ENCODE assay signal across 8 cellular contexts in genomic region chr6:133951881-133952814, GRCh38. TPM values are rescaled to one million over a fixed set of nuclear protein-coding genes. Genes with fewer than 3 reads are reported as not detected.
A peak's percentile ranks its signal among the peaks of the same experiment; 100 is the strongest.
DNase-seq lines count a peak whose midpoint lies in the region; ATAC-seq and TF ChIP-seq lines count a peak whose summit lies in the region.

No MANE protein-coding gene starts in this region.

- H3F3A ChIP-seq in DOHH2 (ENCODE audit: control insufficient read depth, insufficient read depth) = peaks cover 4% of the 10 kb centered on the region

- WGBS in HUES64 = under 1% methylated on average over 65 of the region's 65 CpGs

- peaks cover 41% of the 10 kb centered on the region for H3K79me2 ChIP-seq in DOHH2 (ENCODE audit: control insufficient read depth, low read length)

- peak; percentile 67 for DNase-seq in SHP77 treated with DMSO at 0.1 percent for 48 hours (lab: John Stamatoyannopoulos, UW)
- peak; percentile 79 for DNase-seq in germinal center (ENCODE audit: low spot score)
- DNase-seq in non-pigmented ciliary epithelial cell (ENCODE audit: low read depth) = peak; percentile 42
- DNase-seq in type B pancreatic cell (ENCODE audit: extremely low spot score, unreplicated experiment) = peak; percentile 76

- no peaks in the 10 kb centered on the region for H3K36me3 Mint-ChIP-seq in activated naive CD4-positive, alpha-beta T cell treated with anti-CD3 and anti-CD28 coated beads, Interleukin-2, amount 50 U/mL, for 24 hours
- no peaks in the 10 kb centered on the region for H3K36me3 Mint-ChIP-seq in type B pancreatic cell

- peaks cover 39% of the 10 kb centered on the region for H3K4me1 ChIP-seq in DOHH2 (ENCODE audit: control insufficient read depth, low read length)
- H3K4me1 ChIP-seq in HUES64 (ENCODE audit: insufficient read depth, low read length) = peaks cover 23% of the 10 kb centered on the region

- peaks cover 36% of the 10 kb centered on the region for H3K4me1 Mint-ChIP-seq in activated naive CD4-positive, alpha-beta T cell treated with anti-CD3 and anti-CD28 coated beads, Interleukin-2, amount 50 U/mL, for 24 hours
- peaks cover 36% of the 10 kb centered on the region for H3K4me1 Mint-ChIP-seq in type B pancreatic cell (ENCODE audit: unreplicated experiment)

- peak overlapping the region; percentile 32; the same call in 1 of the 2 replicates for H3K9ac ChIP-seq in HUES64 (ENCODE audit: low read depth, low read length)

- H3K27ac ChIP-seq in DOHH2 (ENCODE audit: low read depth, low read length) (peak overlapping the region; percentile 85), HUES64 (ENCODE audit: low read depth, low read length) (no peak overlapping the region)

- H3K27me3 ChIP-seq in DOHH2 (ENCODE audit: control insufficient read depth, low read length) = no peaks in the 10 kb centered on the region
- peaks cover 12% of the 10 kb centered on the region; the same call in 1 of the 2 replicates for H3K27me3 ChIP-seq in HUES64 (ENCODE audit: insufficient read depth, low read length)

- peak overlapping the region; percentile 99 for H3K4me3 Mint-ChIP-seq in activated naive CD4-positive, alpha-beta T cell treated with anti-CD3 and anti-CD28 coated beads, Interleukin-2, amount 50 U/mL, for 24 hours
- H3K4me3 Mint-ChIP-seq in type B pancreatic cell = peak overlapping the region; percentile 99

- TF ChIP-seq CTCF in DOHH2 (IDR thresholded peaks at IDR 0.05; ENCODE audit: low read depth, low read length, poor library complexity, severe bottlenecking) = peak; percentile 46
- peak; percentile 73 for TF ChIP-seq CTCF in type B pancreatic cell (conservative IDR thresholded peaks at IDR 0.05)

- no peaks in the 10 kb centered on the region for H3K9me2 ChIP-seq in DOHH2 (replicated peaks; ENCODE audit: control insufficient read depth, low read length)

- H3K4me3 ChIP-seq in DOHH2 (ENCODE audit: low read length) (peak overlapping the region; percentile 99), HUES64 (ENCODE audit: low read length) (peak overlapping the region; percentile 93)

- H3K36me3 ChIP-seq in DOHH2 (ENCODE audit: control insufficient read depth, low read length) (peaks cover 11% of the 10 kb centered on the region; the same call in 1 of the 2 replicates), HUES64 (ENCODE audit: insufficient read depth, low read length) (no peaks in the 10 kb centered on the region)

- ATAC-seq in GM21515 (IDR thresholded peaks at IDR 0.05; ENCODE audit: unreplicated experiment) = peak; percentile 54

- peaks cover 26% of the 10 kb centered on the region for H4K20me1 ChIP-seq in DOHH2 (ENCODE audit: control insufficient read depth, insufficient read depth, low read depth, low read length)

- H3K27ac Mint-ChIP-seq in activated naive CD4-positive, alpha-beta T cell treated with anti-CD3 and anti-CD28 coated beads, Interleukin-2, amount 50 U/mL, for 24 hours = peak overlapping the region; percentile 98
- peak overlapping the region; percentile 92 for H3K27ac Mint-ChIP-seq in type B pancreatic cell

- no peaks in the 10 kb centered on the region for H3K27me3 Mint-ChIP-seq in activated naive CD4-positive, alpha-beta T cell treated with anti-CD3 and anti-CD28 coated beads, Interleukin-2, amount 50 U/mL, for 24 hours
- peaks cover 12% of the 10 kb centered on the region for H3K27me3 Mint-ChIP-seq in type B pancreatic cell

- H3K9me3 Mint-ChIP-seq in activated naive CD4-positive, alpha-beta T cell treated with anti-CD3 and anti-CD28 coated beads, Interleukin-2, amount 50 U/mL, for 24 hours = no peaks in the 10 kb centered on the region
- H3K9me3 Mint-ChIP-seq in type B pancreatic cell = no peaks in the 10 kb centered on the region

- peak overlapping the region; percentile 94 for H3K4me2 ChIP-seq in DOHH2 (ENCODE audit: low read length)

- H3K9me3 ChIP-seq in DOHH2 (ENCODE audit: control insufficient read depth, insufficient read depth, low read length) (no peaks in the 10 kb centered on the region), HUES64 (ENCODE audit: insufficient read depth, low read depth, low read length) (no peaks in the 10 kb centered on the region)

RNA-seq across cellular contexts. Expression of gene TBPL1, which starts 0.9 kb away (rescaled TPM):
- polyA plus RNA-seq in HUES64 (2013, experiment 1 of 2) = 68.7 TPM
- polyA plus RNA-seq in HUES64 (2013, experiment 2 of 2) = 68.2 TPM
- total RNA-seq in type B pancreatic cell (ENCODE audit: low replicate concordance) = 28.0 and 35.5 TPM in 2 replicates
